Comparison of ENCODE assay signal across 8 cellular contexts in the genomic region with DNA sequence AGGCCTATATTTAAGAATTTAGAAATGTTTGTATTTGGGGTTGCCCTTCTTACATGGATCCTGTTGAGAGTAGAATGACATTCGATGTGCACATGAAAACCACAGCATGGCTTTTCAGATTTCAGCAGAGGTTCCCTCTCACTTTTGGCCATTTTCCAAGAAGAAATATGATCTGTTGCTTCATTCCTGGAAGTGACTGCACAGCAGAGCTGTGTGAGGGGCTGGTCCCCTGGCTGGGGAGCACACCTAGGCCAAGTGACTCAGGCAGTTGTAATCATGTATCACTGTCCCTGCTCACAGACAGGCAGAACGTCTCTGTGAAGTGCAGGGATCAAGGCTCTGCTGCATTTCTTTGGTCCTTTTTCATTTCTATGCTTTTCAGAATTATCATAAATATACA. TPM values are rescaled to one million over a fixed set of nuclear protein-coding genes. Genes with fewer than 3 reads are reported as not detected.
DNase-seq lines count a peak whose midpoint lies in the region; ATAC-seq and TF ChIP-seq lines count a peak whose summit lies in the region.

No MANE protein-coding gene starts in this region.

- peaks cover 6% of the 10 kb centered on the region for H3K9me3 Mint-ChIP-seq in mesothelial cell of epicardium
- no peaks in the 10 kb centered on the region for H3K9me3 Mint-ChIP-seq in endothelial cell (ENCODE audit: unreplicated experiment)

- ATAC-seq in GM21717 (IDR thresholded peaks at IDR 0.05; ENCODE audit: unreplicated experiment) = no peak

- H3K36me3 Mint-ChIP-seq in mesothelial cell of epicardium (peaks cover 53% of the 10 kb centered on the region), endothelial cell (ENCODE audit: low read depth, unreplicated experiment) (peaks cover 17% of the 10 kb centered on the region)

- H3K4me3 Mint-ChIP-seq in mesothelial cell of epicardium (no peak overlapping the region), endothelial cell (ENCODE audit: unreplicated experiment) (no peak overlapping the region)

- DNase-seq in DMS79 treated with DMSO at 0.1 percent for 48 hours (lab: John Stamatoyannopoulos, UW) (peak; percentile 82), NCI-H146 (lab: John Stamatoyannopoulos, UW) (peak; percentile 42), mesothelial cell of epicardium (ENCODE audit: low spot score in 2 of 2, unreplicated experiment in 2 of 2) (no peak), GDM1 (lab: John Stamatoyannopoulos, UW) (no peak), endothelial cell (ENCODE audit: low spot score) (no peak)
- DNase-seq in activated CD4-positive, alpha-beta T cell treated with anti-CD3 and anti-CD28 coated beads, Interleukin-2, amount 50 U/mL, for 48 hours = no peak

- H3K27ac Mint-ChIP-seq in mesothelial cell of epicardium (peak overlapping the region; percentile 91), endothelial cell (ENCODE audit: unreplicated experiment) (no peak overlapping the region)

- TF ChIP-seq CTCF in mesothelial cell of epicardium (IDR thresholded peaks at IDR 0.05; ENCODE audit: unreplicated experiment) (no peak), endothelial cell (IDR thresholded peaks at IDR 0.05; ENCODE audit: unreplicated experiment) (no peak)

- H3K4me1 Mint-ChIP-seq in mesothelial cell of epicardium (peaks cover 23% of the 10 kb centered on the region), endothelial cell (ENCODE audit: unreplicated experiment) (peaks cover 13% of the 10 kb centered on the region)

- peak overlapping the region; percentile 80 for H3K27ac ChIP-seq in angular gyrus (ENCODE audit: low read depth, low read length)

- H3K27me3 Mint-ChIP-seq in mesothelial cell of epicardium (ENCODE audit: low read depth) (no peaks in the 10 kb centered on the region), endothelial cell (ENCODE audit: unreplicated experiment) (no peaks in the 10 kb centered on the region)

RNA-seq across cellular contexts. Expression of gene AGT, which starts 32.3 kb away (rescaled TPM):
- 1.1 to 1.9 TPM (median 1.5 TPM) in 3 replicates for total RNA-seq in mesothelial cell of epicardium
- not detected for total RNA-seq in endothelial cell (ENCODE audit: unreplicated experiment)

RNA-seq across cellular contexts. Expression of gene COG2, which starts 39.3 kb away (rescaled TPM):
- 22.4 to 23.6 TPM (median 23.0 TPM) in 3 replicates for total RNA-seq in mesothelial cell of epicardium
- 24.3 TPM for total RNA-seq in endothelial cell (ENCODE audit: unreplicated experiment)

Comparison
In these comparisons a context has a peak if more than half of its experiments do, and no peak if none do; other contexts are left out.
1. DNase-seq: peak in DMS79 treated with DMSO at 0.1 percent for 48 hours (single experiment) and NCI-H146 (single experiment); none in mesothelial cell of epicardium (0 of 2), GDM1 (single experiment), endothelial cell (single experiment) and activated CD4-positive, alpha-beta T cell treated with anti-CD3 and anti-CD28 coated beads, Interleukin-2, amount 50 U/mL, for 48 hours (0 of 2).